In the genomic region with DNA sequence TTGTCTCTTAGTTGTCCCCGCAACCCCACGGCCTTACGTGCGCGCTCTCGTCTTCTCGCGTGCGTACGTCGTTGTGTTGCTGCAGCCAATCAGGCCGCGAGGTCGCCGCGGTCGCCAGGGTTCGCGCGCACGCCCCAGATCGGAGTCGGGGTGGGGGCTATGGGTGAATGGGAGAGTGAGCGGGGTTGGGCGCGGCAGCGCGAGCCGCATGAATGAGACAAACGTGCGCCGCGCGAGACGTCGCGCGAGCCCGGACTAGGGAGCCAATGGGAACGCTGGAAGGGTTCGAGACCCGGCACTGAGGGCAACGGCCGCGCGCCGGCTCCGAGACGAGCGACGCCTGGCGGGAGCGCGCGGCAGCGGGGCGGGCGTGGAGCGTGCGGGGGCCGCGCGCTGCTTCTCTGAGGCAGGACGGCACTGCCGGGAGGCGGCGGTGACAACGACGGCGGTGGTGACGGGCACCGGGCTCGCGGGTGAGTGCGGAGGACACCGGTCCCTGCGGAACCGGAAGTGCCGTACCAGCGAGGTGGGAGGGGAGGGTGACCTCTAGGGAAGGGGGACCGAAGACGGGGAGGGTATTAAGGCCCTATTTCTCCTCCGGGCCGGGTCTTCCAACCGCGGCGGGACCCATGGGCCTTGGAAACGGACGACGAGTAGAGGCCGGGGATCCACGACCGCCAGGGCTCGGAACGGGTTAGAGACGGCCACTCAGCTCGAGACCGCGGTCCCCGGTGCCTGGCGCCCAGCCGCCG, we compare ENCODE assay signal across 1 cellular context.
TF ChIP-seq lines count a peak whose summit lies in the region.

TSS of gene ZDHHC5 (plus strand) at position 400 of the 752 bp plus-strand sequence. CDS start 4,977 bp downstream, outside the sequence.

TF ChIP-seq in HepG2, 621 proteins besides CTCF, POLR2A, EP300 and RAD21 (continued from another document and continues in another):
- TF ChIP-seq, protein P1, sequence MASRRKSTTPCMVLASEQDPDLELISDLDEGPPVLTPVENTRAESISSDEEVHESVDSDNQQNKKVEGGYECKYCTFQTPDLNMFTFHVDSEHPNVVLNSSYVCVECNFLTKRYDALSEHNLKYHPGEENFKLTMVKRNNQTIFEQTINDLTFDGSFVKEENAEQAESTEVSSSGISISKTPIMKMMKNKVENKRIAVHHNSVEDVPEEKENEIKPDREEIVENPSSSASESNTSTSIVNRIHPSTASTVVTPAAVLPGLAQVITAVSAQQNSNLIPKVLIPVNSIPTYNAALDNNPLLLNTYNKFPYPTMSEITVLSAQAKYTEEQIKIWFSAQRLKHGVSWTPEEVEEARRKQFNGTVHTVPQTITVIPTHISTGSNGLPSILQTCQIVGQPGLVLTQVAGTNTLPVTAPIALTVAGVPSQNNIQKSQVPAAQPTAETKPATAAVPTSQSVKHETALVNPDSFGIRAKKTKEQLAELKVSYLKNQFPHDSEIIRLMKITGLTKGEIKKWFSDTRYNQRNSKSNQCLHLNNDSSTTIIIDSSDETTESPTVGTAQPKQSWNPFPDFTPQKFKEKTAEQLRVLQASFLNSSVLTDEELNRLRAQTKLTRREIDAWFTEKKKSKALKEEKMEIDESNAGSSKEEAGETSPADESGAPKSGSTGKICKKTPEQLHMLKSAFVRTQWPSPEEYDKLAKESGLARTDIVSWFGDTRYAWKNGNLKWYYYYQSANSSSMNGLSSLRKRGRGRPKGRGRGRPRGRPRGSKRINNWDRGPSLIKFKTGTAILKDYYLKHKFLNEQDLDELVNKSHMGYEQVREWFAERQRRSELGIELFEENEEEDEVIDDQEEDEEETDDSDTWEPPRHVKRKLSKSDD (CRISPR knock-in tag; IDR thresholded peaks at IDR 0.05; ENCODE audit: low read depth), result peak; percentile 55; the same call in 1 of the 2 replicates
- no peak for TF ChIP-seq ARNT (IDR thresholded peaks at IDR 0.05)
- no peak for TF ChIP-seq ZUFSP (CRISPR knock-in tag; IDR thresholded peaks at IDR 0.05; ENCODE audit: borderline replicate concordance)
- TF ChIP-seq PATZ1 (CRISPR knock-in tag; IDR thresholded peaks at IDR 0.05), result peak; percentile 67; the same call in 1 of the 2 replicates
- TF ChIP-seq FOXC1 (CRISPR knock-in tag; IDR thresholded peaks at IDR 0.05; ENCODE audit: borderline replicate concordance), result peak; percentile 43; the same call in 1 of the 2 replicates
- TF ChIP-seq TEAD3 (CRISPR knock-in tag; optimal IDR thresholded peaks at IDR 0.05; ENCODE audit: borderline replicate concordance), result no peak
- TF ChIP-seq, protein P2, sequence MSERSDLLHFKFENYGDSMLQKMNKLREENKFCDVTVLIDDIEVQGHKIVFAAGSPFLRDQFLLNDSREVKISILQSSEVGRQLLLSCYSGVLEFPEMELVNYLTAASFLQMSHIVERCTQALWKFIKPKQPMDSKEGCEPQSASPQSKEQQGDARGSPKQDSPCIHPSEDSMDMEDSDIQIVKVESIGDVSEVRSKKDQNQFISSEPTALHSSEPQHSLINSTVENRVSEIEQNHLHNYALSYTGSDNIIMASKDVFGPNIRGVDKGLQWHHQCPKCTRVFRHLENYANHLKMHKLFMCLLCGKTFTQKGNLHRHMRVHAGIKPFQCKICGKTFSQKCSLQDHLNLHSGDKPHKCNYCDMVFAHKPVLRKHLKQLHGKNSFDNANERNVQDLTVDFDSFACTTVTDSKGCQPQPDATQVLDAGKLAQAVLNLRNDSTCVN (CRISPR knock-in tag; IDR thresholded peaks at IDR 0.05; ENCODE audit: borderline replicate concordance), result no peak
- 0 out of 2 replicates have a peak, but pooled peaks have one; percentile 19 for TF ChIP-seq ZNF792 (CRISPR knock-in tag; IDR thresholded peaks at IDR 0.05)
- TF ChIP-seq RXRB (CRISPR knock-in tag; IDR thresholded peaks at IDR 0.05; ENCODE audit: borderline replicate concordance), result peak; percentile 9; the same call in 1 of the 2 replicates
- no peak for TF ChIP-seq MED1 (CRISPR knock-in tag; IDR thresholded peaks at IDR 0.05)
- no peak for TF ChIP-seq CENPX (CRISPR knock-in tag; IDR thresholded peaks at IDR 0.05)
- 0 out of 2 replicates have a peak, but pooled peaks have one; percentile 26 for TF ChIP-seq JUN (CRISPR knock-in tag; IDR thresholded peaks at IDR 0.05)
- no peak for TF ChIP-seq ZNF530 (CRISPR knock-in tag; IDR thresholded peaks at IDR 0.05; ENCODE audit: low read depth)
- no peak for TF ChIP-seq FOSL2 (CRISPR knock-in tag; IDR thresholded peaks at IDR 0.05)
- TF ChIP-seq GMEB2 (CRISPR knock-in tag; IDR thresholded peaks at IDR 0.05; ENCODE audit: low read depth), result peak; percentile 99
- no peak for TF ChIP-seq HMG20B (CRISPR knock-in tag; conservative IDR thresholded peaks at IDR 0.05)
- no peak for TF ChIP-seq ZNF251 (CRISPR knock-in tag; IDR thresholded peaks at IDR 0.05)
- peak; percentile 34; the same call in 1 of the 2 replicates for TF ChIP-seq ZNF547 (CRISPR knock-in tag; IDR thresholded peaks at IDR 0.05)
- TF ChIP-seq SKI (IDR thresholded peaks at IDR 0.05; ENCODE audit: partially characterized antibody), result no peak
- TF ChIP-seq ZFP82 (CRISPR knock-in tag; IDR thresholded peaks at IDR 0.05; ENCODE audit: borderline replicate concordance), result no peak
- TF ChIP-seq CREB1 (IDR thresholded peaks at IDR 0.05), result peak; percentile 78
- TF ChIP-seq CREB1 (CRISPR knock-in tag; IDR thresholded peaks at IDR 0.05), result peak; percentile 61; the same call in 1 of the 2 replicates
- TF ChIP-seq MIER2 (CRISPR knock-in tag; IDR thresholded peaks at IDR 0.05), result no peak
- TF ChIP-seq GMEB1 (CRISPR knock-in tag; IDR thresholded peaks at IDR 0.05; ENCODE audit: borderline replicate concordance), result peak; percentile 99
- no peak for TF ChIP-seq ZMYM3 (CRISPR knock-in tag; IDR thresholded peaks at IDR 0.05)
- no peak for TF ChIP-seq ZNF512 (CRISPR knock-in tag; IDR thresholded peaks at IDR 0.05)
- no peak for TF ChIP-seq SNAI1 (CRISPR knock-in tag; IDR thresholded peaks at IDR 0.05; ENCODE audit: borderline replicate concordance)
- no peak for TF ChIP-seq HNF1A (IDR thresholded peaks at IDR 0.05; ENCODE audit: low read depth)
- no peak for TF ChIP-seq HNF1A (CRISPR knock-in tag; IDR thresholded peaks at IDR 0.05; ENCODE audit: borderline replicate concordance)
- no peak for TF ChIP-seq RELA (CRISPR knock-in tag; IDR thresholded peaks at IDR 0.05)
- no peak for TF ChIP-seq NFRKB (IDR thresholded peaks at IDR 0.05)
- TF ChIP-seq, protein P3, sequence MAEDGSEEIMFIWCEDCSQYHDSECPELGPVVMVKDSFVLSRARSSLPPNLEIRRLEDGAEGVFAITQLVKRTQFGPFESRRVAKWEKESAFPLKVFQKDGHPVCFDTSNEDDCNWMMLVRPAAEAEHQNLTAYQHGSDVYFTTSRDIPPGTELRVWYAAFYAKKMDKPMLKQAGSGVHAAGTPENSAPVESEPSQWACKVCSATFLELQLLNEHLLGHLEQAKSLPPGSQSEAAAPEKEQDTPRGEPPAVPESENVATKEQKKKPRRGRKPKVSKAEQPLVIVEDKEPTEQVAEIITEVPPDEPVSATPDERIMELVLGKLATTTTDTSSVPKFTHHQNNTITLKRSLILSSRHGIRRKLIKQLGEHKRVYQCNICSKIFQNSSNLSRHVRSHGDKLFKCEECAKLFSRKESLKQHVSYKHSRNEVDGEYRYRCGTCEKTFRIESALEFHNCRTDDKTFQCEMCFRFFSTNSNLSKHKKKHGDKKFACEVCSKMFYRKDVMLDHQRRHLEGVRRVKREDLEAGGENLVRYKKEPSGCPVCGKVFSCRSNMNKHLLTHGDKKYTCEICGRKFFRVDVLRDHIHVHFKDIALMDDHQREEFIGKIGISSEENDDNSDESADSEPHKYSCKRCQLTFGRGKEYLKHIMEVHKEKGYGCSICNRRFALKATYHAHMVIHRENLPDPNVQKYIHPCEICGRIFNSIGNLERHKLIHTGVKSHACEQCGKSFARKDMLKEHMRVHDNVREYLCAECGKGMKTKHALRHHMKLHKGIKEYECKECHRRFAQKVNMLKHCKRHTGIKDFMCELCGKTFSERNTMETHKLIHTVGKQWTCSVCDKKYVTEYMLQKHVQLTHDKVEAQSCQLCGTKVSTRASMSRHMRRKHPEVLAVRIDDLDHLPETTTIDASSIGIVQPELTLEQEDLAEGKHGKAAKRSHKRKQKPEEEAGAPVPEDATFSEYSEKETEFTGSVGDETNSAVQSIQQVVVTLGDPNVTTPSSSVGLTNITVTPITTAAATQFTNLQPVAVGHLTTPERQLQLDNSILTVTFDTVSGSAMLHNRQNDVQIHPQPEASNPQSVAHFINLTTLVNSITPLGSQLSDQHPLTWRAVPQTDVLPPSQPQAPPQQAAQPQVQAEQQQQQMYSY (CRISPR knock-in tag; IDR thresholded peaks at IDR 0.05), result no peak
- no peak for TF ChIP-seq JARID2 (CRISPR knock-in tag; IDR thresholded peaks at IDR 0.05; ENCODE audit: insufficient replicate concordance)
